ENCODE assay signal across 1 cellular context in genomic region chr13:108218044-108218974, GRCh38.
TF ChIP-seq lines count a peak whose summit lies in the region.

Gene ABHD13 (plus strand): TSS chr13:108218392. CDS start chr13:108229219, 10,827 bp downstream.

TF ChIP-seq in K562, 482 proteins besides CTCF, POLR2A, EP300 and RAD21 (continued from another document and continues in another):
- peak; percentile 61 for TF ChIP-seq HMGN3 (IDR thresholded peaks at IDR 0.05; ENCODE audit: borderline replicate concordance, extremely low read depth, insufficient read length, low read depth, low read length)
- TF ChIP-seq SUPT5H (IDR thresholded peaks at IDR 0.05) = peak; percentile 69
- no peak for TF ChIP-seq KAT2B (IDR thresholded peaks at IDR 0.05; ENCODE audit: low read depth, low read length)
- TF ChIP-seq ZNF639 (CRISPR knock-in tag; conservative IDR thresholded peaks at IDR 0.05 in 1 of 2, IDR thresholded peaks at IDR 0.05 in 1 of 2) = 0 out of 4 replicates have a peak, but pooled peaks of 1 of the 2 experiments have one; percentile 43
- peak; percentile 49; the same call in 1 of the 2 replicates for TF ChIP-seq CTBP1 (IDR thresholded peaks at IDR 0.05; ENCODE audit: borderline replicate concordance)
- no peak for TF ChIP-seq IRF1 (CRISPR knock-in tag; IDR thresholded peaks at IDR 0.05; ENCODE audit: borderline replicate concordance)
- TF ChIP-seq NR0B1 (IDR thresholded peaks at IDR 0.05; ENCODE audit: partially characterized antibody) = no peak
- no peak for TF ChIP-seq ZNF347 (CRISPR knock-in tag; IDR thresholded peaks at IDR 0.05; ENCODE audit: low read depth)
- no peak for TF ChIP-seq HDAC2 (IDR thresholded peaks at IDR 0.05)
- peak; percentile 65 for TF ChIP-seq HCFC1 (IDR thresholded peaks at IDR 0.05; ENCODE audit: low read depth, low read length)
- peak; percentile 25 to 33; a peak in 1 of 4 replicates for TF ChIP-seq NONO (IDR thresholded peaks at IDR 0.05; ENCODE audit: low read depth in 2 of 2, low read length in 1 of 2)
- peak; percentile 89 for TF ChIP-seq VEZF1 (CRISPR knock-in tag; IDR thresholded peaks at IDR 0.05)
- peak in 1 of 2 experiments; percentile 54 for TF ChIP-seq E2F6 (IDR thresholded peaks at IDR 0.05; ENCODE audit: borderline replicate concordance in 1 of 2, extremely low read depth in 1 of 2, insufficient read depth in 1 of 2, insufficient read length in 1 of 2, low read depth in 1 of 2, low read length in 1 of 2, poor library complexity in 1 of 2, severe bottlenecking in 1 of 2)
- TF ChIP-seq ZFP36 (IDR thresholded peaks at IDR 0.05; ENCODE audit: low read depth, low read length, partially characterized antibody) = no peak
- TF ChIP-seq ZEB2 (IDR thresholded peaks at IDR 0.05) = peak; percentile 77; the same call in 1 of the 2 replicates
- TF ChIP-seq RBFOX2 (IDR thresholded peaks at IDR 0.05; ENCODE audit: low read depth, low read length) = peak; percentile 89
- peak; percentile 50 for TF ChIP-seq MYC (IDR thresholded peaks at IDR 0.05; ENCODE audit: low read depth, low read length)
- TF ChIP-seq MYC (CRISPR knock-in tag; IDR thresholded peaks at IDR 0.05; ENCODE audit: borderline replicate concordance, low read depth) = peak; percentile 31; the same call in 1 of the 2 replicates
- TF ChIP-seq HDGF (IDR thresholded peaks at IDR 0.05) = no peak
- no peak for TF ChIP-seq ZNF740 (CRISPR knock-in tag; IDR thresholded peaks at IDR 0.05)
- no peak for TF ChIP-seq ZNF740 (tag; IDR thresholded peaks at IDR 0.05)
- TF ChIP-seq ZBTB2 (IDR thresholded peaks at IDR 0.05) = 0 out of 2 replicates have a peak, but pooled peaks have one; percentile 33
- TF ChIP-seq ARID1B (IDR thresholded peaks at IDR 0.05) = no peak
- no peak for TF ChIP-seq ZNF311 (CRISPR knock-in tag; IDR thresholded peaks at IDR 0.05)
- TF ChIP-seq RERE (CRISPR knock-in tag; IDR thresholded peaks at IDR 0.05; ENCODE audit: borderline replicate concordance) = no peak
- peak; percentile 81 for TF ChIP-seq PCBP1 (IDR thresholded peaks at IDR 0.05; ENCODE audit: low read depth, low read length, poor library complexity, severe bottlenecking)
- no peak for TF ChIP-seq TARDBP (IDR thresholded peaks at IDR 0.05)
- no peak for TF ChIP-seq ZNF140 (CRISPR knock-in tag; IDR thresholded peaks at IDR 0.05)
- peak; percentile 89 for TF ChIP-seq ZFX (CRISPR knock-in tag; IDR thresholded peaks at IDR 0.05)
- peak; percentile 57; the same call in 1 of the 2 replicates for TF ChIP-seq ELF1 (tag; IDR thresholded peaks at IDR 0.05)
- no peak for TF ChIP-seq ZNF134 (CRISPR knock-in tag; conservative IDR thresholded peaks at IDR 0.05)
- no peak for TF ChIP-seq NFXL1 (CRISPR knock-in tag; IDR thresholded peaks at IDR 0.05)
- TF ChIP-seq SNIP1 (IDR thresholded peaks at IDR 0.05; ENCODE audit: low read depth) = no peak
- no peak for TF ChIP-seq HNRNPH1 (optimal IDR thresholded peaks at IDR 0.05; ENCODE audit: low read depth, low read length)
- no peak for TF ChIP-seq MTA2 (IDR thresholded peaks at IDR 0.05; ENCODE audit: low read depth)
- TF ChIP-seq ZBTB40 (IDR thresholded peaks at IDR 0.05) = peak; percentile 94
- TF ChIP-seq ZBTB40 (CRISPR knock-in tag; IDR thresholded peaks at IDR 0.05) = no peak
